8 cellular contexts compared by ENCODE assay signal in the genomic region with DNA sequence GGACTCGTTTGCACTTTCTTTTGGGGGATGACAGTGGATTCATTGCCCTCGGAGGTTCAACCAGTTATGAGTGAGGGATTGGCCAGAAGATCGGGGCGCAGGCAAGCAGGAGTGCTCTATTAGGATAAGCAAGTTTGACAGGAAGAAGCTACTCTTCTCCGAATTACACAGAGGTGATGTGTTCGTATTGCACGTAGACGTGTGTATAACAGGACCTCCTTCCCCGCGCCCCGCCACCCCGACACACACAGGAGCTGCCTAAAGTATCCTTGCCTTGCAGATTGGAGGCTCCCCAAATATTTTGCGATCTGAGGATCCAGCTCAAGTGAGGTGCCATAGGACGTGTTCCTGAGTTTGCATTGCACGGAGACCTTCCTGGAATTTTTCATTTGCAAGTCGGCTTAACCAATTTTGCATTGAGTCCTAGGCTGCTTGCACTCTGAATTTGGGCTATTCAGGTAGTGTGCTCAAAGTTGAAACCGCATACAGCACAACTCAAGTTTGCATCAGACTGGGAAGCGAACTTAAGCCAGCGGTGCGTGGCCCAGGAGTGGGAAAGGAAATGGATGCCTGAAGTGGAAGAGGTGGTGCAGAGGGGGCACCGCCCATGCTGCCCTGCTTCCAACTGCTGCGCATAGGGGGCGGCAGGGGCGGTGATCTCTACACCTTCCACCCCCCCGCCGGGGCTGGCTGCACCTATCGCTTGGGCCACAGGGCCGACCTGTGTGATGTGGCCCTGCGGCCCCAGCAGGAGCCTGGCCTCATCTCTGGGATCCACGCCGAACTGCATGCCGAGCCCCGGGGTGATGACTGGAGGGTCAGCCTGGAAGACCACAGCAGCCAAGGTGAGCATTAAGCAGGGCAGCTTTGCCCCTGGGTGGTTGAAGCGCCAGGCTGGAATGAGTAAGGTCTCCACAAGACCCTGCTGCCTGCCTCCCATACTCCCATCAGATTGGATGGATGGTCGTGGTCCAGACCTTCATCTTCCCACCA. TPM values are rescaled to one million over a fixed set of nuclear protein-coding genes. Genes with fewer than 3 reads are reported as not detected.
DNase-seq lines count a peak whose midpoint lies in the region; ATAC-seq, FAIRE-seq and TF ChIP-seq lines count a peak whose summit lies in the region.

No MANE protein-coding gene starts in this region.

- FAIRE-seq in GM12892 (lab: Jason Lieb, UNC), result peak; percentile 76

- H3K36me3 ChIP-seq in adrenal gland (replicated peaks in 1 of 2) (peaks cover 0 to 2% of the 10 kb centered on the region in 2 donors), thymus (ENCODE audit: control insufficient read depth, insufficient read depth) (peaks cover 22% of the 10 kb centered on the region)

- TF ChIP-seq POLR2A in GM12892 (IDR thresholded peaks at IDR 0.05; ENCODE audit: low read depth, low read length), result no peak; the same call in 1 of the 2 replicates
- TF ChIP-seq POLR2A in adrenal gland (IDR thresholded peaks at IDR 0.05), result no peak

- intact Hi-C loops in adrenal gland (cut with DNase I), result no loop called here

- ATAC-seq in HG02852 (IDR thresholded peaks at IDR 0.05; ENCODE audit: unreplicated experiment), result no peak

- H3K27ac ChIP-seq in adrenal gland (no peak overlapping the region), thymus (ENCODE audit: low read depth) (no peak overlapping the region)

- DNase-seq in AG09309 (ENCODE audit: low read depth) (no peak), GM12892 (ENCODE audit: insufficient read length) (no peak), NCI-H526 treated with DMSO at 0.1 percent for 48 hours (lab: John Stamatoyannopoulos, UW) (peak; percentile 34), adrenal gland (no peak), left kidney (ENCODE audit: low read depth, low spot score) (peak; percentile 48), NCI-H1694 (lab: John Stamatoyannopoulos, UW) (no peak)

- peak overlapping the region; percentile 84 for H3K4me3 ChIP-seq in AG09309 (ENCODE audit: control insufficient read depth, low read depth, low read length)
- H3K4me3 ChIP-seq in adrenal gland, result peak overlapping the region in 3 of 4 donors; percentile 51 to 70 (median 53)
- peak overlapping the region; percentile 61 for H3K4me3 ChIP-seq in thymus (ENCODE audit: low read length)

- 17 to 39% (median 31%) methylated on average over 24 to 35 of the region's 35 CpGs for WGBS in adrenal gland, 4 donors
- 28% methylated on average over 35 of the region's 35 CpGs for WGBS in thymus

- no peaks in the 10 kb centered on the region for H3K9me3 ChIP-seq in adrenal gland (replicated peaks in 1 of 3)
- no peaks in the 10 kb centered on the region for H3K9me3 ChIP-seq in thymus (ENCODE audit: control insufficient read depth)

- TF ChIP-seq CTCF in AG09309 (IDR thresholded peaks at IDR 0.05; ENCODE audit: control insufficient read depth, insufficient read depth, low read depth, low read length, missing control alignments) (peak; percentile 12), adrenal gland (IDR thresholded peaks at IDR 0.05) (no peak)

- H3K27me3 ChIP-seq in adrenal gland (no peaks in the 10 kb centered on the region), thymus (ENCODE audit: control insufficient read depth, insufficient read depth) (no peaks in the 10 kb centered on the region)

- H3K4me1 ChIP-seq in adrenal gland (replicated peaks in 1 of 2) (peaks cover 5 to 13% of the 10 kb centered on the region in 2 donors), thymus (ENCODE audit: control insufficient read depth, insufficient read depth, low read length) (peaks cover 13% of the 10 kb centered on the region)

RNA-seq across cellular contexts. Expression of gene TCF19, which starts 0.8 kb away (rescaled TPM):
- polyA plus RNA-seq in GM12892 (2012; ENCODE audit: missing spikeins), result 43.0 TPM
- total RNA-seq in adrenal gland, result 1 to 10 TPM; 1.8 to 4.0 (median 2.1) TPM
- polyA plus RNA-seq in adrenal gland (1 to 10 TPM; 2.0 to 3.3 (median 2.1) TPM), thymus (5.1 TPM)

RNA-seq across cellular contexts. Expression of gene CCHCR1, which starts 1.6 kb away (rescaled TPM):
- 38.9 TPM for polyA plus RNA-seq in GM12892 (2012; ENCODE audit: missing spikeins)
- total RNA-seq in adrenal gland, result 10 to 100 TPM in 6 of 8 donors, 1 to 10 TPM in 2; 6.4 to 18.7 (median 12.9) TPM
- polyA plus RNA-seq in adrenal gland (10 to 100 TPM in 2 of 3 donors, 1 to 10 TPM in 1; 4.5 to 27.4 (median 16.0) TPM), thymus (24.5 TPM)

RNA-seq across cellular contexts. Expression of gene POU5F1, which starts 11.3 kb away (rescaled TPM):
- polyA plus RNA-seq in GM12892 (2012; ENCODE audit: missing spikeins), result 4.1 TPM
- total RNA-seq in adrenal gland, result 1 to 10 TPM in 2 of 8 donors, not detected in 6; 2.2 to 2.8 TPM
- polyA plus RNA-seq in adrenal gland (under 1 TPM in 1 of 3 donors, not detected in 2; 0.24 TPM), thymus (5.2 TPM)

RNA-seq across cellular contexts. Expression of gene PSORS1C2, which starts 20.3 kb away (rescaled TPM):
- polyA plus RNA-seq in GM12892 (2012; ENCODE audit: missing spikeins), result not detected
- total RNA-seq in adrenal gland, result not detected
- polyA plus RNA-seq in adrenal gland, result not detected
- polyA plus RNA-seq in thymus, result 16.4 TPM

RNA-seq across cellular contexts. Expression of gene CDSN, which starts 38.9 kb away (rescaled TPM):
- not detected for polyA plus RNA-seq in GM12892 (2012; ENCODE audit: missing spikeins)
- not detected for total RNA-seq in adrenal gland
- polyA plus RNA-seq in adrenal gland, result under 1 TPM in 2 of 3 donors, not detected in 1; 0.03 to 0.08 TPM
- 6.2 TPM for polyA plus RNA-seq in thymus

Comparison
In these comparisons a context has a peak if more than half of its experiments do, and no peak if none do; other contexts are left out.
1. DNase-seq: peak in NCI-H526 treated with DMSO at 0.1 percent for 48 hours (single experiment) and left kidney (single experiment); none in AG09309 (single experiment), GM12892 (single experiment), adrenal gland (0 of 7) and NCI-H1694 (single experiment).
2. Peak in every context shown above with its lines, with median percentiles within 50 percentile points of each other: H3K4me3 ChIP-seq.